Comparison of ENCODE assay signal across 8 cellular contexts in genomic region chr17:57408064-57408811, GRCh38.
DNase-seq lines count a peak whose midpoint lies in the region; ATAC-seq and TF ChIP-seq lines count a peak whose summit lies in the region.

No MANE protein-coding gene starts in this region.

- ATAC-seq in HG02759 (IDR thresholded peaks at IDR 0.05; ENCODE audit: unreplicated experiment), result peak; percentile 75
- peak; percentile 52 for ATAC-seq in central memory CD8-positive, alpha-beta T cell (replicated peaks; ENCODE audit: extremely low read depth, poor library complexity, severe bottlenecking)
- no peak for ATAC-seq in esophagus mucosa
- ATAC-seq in foreskin keratinocyte, result no peak

- no peak overlapping the region for H3K4me3 ChIP-seq in smooth muscle cell

- H3K4me3 Mint-ChIP-seq in central memory CD8-positive, alpha-beta T cell, result peak overlapping the region; percentile 25

- peak; percentile 93 for DNase-seq in NCI-H510A (lab: John Stamatoyannopoulos, UW)
- DNase-seq in central memory CD8-positive, alpha-beta T cell (ENCODE audit: low spot score in 2 of 2), result no peak
- DNase-seq in smooth muscle cell (lab: John Stamatoyannopoulos, UW; ENCODE audit: unreplicated experiment), result no peak
- DNase-seq in foreskin keratinocyte, result no peak
- DNase-seq in NCI-H128 (lab: John Stamatoyannopoulos, UW; ENCODE audit: unreplicated experiment), result no peak

- peak overlapping the region; percentile 24 for H3K27ac Mint-ChIP-seq in central memory CD8-positive, alpha-beta T cell (ENCODE audit: low read depth)

- H3K4me2 ChIP-seq in smooth muscle cell, result peak overlapping the region; percentile 36

- H3K9me3 ChIP-seq in smooth muscle cell (replicated peaks; ENCODE audit: low read depth), result no peaks in the 10 kb centered on the region

- no peaks in the 10 kb centered on the region for H3K27me3 Mint-ChIP-seq in central memory CD8-positive, alpha-beta T cell

- TF ChIP-seq CTCF in GM12872 (IDR thresholded peaks at IDR 0.05; ENCODE audit: insufficient read depth, low read depth, low read length) (0 out of 3 replicates have a peak, but pooled peaks have one; percentile 1), smooth muscle cell (IDR thresholded peaks at IDR 0.05; ENCODE audit: borderline replicate concordance, insufficient read depth, poor library complexity, severe bottlenecking) (no peak), foreskin keratinocyte (conservative IDR thresholded peaks at IDR 0.05) (no peak)

- no peaks in the 10 kb centered on the region for H3K9me3 Mint-ChIP-seq in central memory CD8-positive, alpha-beta T cell

- no peak overlapping the region for H3K9ac ChIP-seq in smooth muscle cell (ENCODE audit: low read depth)

- WGBS in smooth muscle cell (ENCODE audit: low lambda C conversion rate), result 70% methylated on average over 13 of the region's 13 CpGs

- H3K79me2 ChIP-seq in smooth muscle cell (ENCODE audit: low read depth), result peaks cover 8% of the 10 kb centered on the region

- no peaks in the 10 kb centered on the region for H3K36me3 ChIP-seq in smooth muscle cell (ENCODE audit: low read depth)

- H3K27ac ChIP-seq in smooth muscle cell (ENCODE audit: low read depth) (peak overlapping the region; percentile 80), foreskin keratinocyte (no peak overlapping the region)

- H3F3A ChIP-seq in smooth muscle cell (ENCODE audit: low read depth), result peaks cover 11% of the 10 kb centered on the region

- no peak overlapping the region for H2AFZ ChIP-seq in smooth muscle cell (ENCODE audit: low read depth)

- H3K36me3 Mint-ChIP-seq in central memory CD8-positive, alpha-beta T cell (ENCODE audit: insufficient read depth), result peaks cover 2% of the 10 kb centered on the region

- peaks cover 53% of the 10 kb centered on the region for H3K4me1 ChIP-seq in smooth muscle cell (ENCODE audit: low read depth)
- peaks cover 2% of the 10 kb centered on the region for H3K4me1 ChIP-seq in foreskin keratinocyte

- no peaks in the 10 kb centered on the region for H3K27me3 ChIP-seq in smooth muscle cell (ENCODE audit: low read depth)
- H3K27me3 ChIP-seq in foreskin keratinocyte, result no peaks in the 10 kb centered on the region

- H4K20me1 ChIP-seq in smooth muscle cell (ENCODE audit: low read depth), result no peaks in the 10 kb centered on the region

- peaks cover 52% of the 10 kb centered on the region for H3K4me1 Mint-ChIP-seq in central memory CD8-positive, alpha-beta T cell

Comparison
In these comparisons a context has a peak if more than half of its experiments do, and no peak if none do; other contexts are left out.
1. ATAC-seq: peak in HG02759 (single experiment) and central memory CD8-positive, alpha-beta T cell (single experiment); none in esophagus mucosa (single experiment) and foreskin keratinocyte (single experiment).